Comparison of ENCODE assay signal across 2 cellular contexts in genomic region chr13:91526543-91527033, GRCh38.
TF ChIP-seq lines count a peak whose summit lies in the region.

No MANE protein-coding gene starts in this region.

TF ChIP-seq in K562, 482 proteins besides CTCF, POLR2A, EP300 and RAD21:
- TF ChIP-seq, protein P1, sequence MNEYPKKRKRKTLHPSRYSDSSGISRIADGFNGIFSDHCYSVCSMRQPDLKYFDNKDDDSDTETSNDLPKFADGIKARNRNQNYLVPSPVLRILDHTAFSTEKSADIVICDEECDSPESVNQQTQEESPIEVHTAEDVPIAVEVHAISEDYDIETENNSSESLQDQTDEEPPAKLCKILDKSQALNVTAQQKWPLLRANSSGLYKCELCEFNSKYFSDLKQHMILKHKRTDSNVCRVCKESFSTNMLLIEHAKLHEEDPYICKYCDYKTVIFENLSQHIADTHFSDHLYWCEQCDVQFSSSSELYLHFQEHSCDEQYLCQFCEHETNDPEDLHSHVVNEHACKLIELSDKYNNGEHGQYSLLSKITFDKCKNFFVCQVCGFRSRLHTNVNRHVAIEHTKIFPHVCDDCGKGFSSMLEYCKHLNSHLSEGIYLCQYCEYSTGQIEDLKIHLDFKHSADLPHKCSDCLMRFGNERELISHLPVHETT (CRISPR knock-in tag; conservative IDR thresholded peaks at IDR 0.05 in 1 of 2, IDR thresholded peaks at IDR 0.05 in 1 of 2): 0 out of 4 replicates have a peak, but pooled peaks of 1 of the 2 experiments have one; percentile 56
- TF ChIP-seq ZNF445 (CRISPR knock-in tag; IDR thresholded peaks at IDR 0.05; ENCODE audit: low read depth) (no peak), IRF2 (CRISPR knock-in tag; IDR thresholded peaks at IDR 0.05) (peak; percentile 18; the same call in 1 of the 2 replicates), MCM3 (IDR thresholded peaks at IDR 0.05) (0 out of 2 replicates have a peak, but pooled peaks have one; percentile 1)

TF ChIP-seq in neural cell, 6 proteins besides CTCF, POLR2A, EP300 and RAD21 (continued from another document):
- TF ChIP-seq, protein P2, sequence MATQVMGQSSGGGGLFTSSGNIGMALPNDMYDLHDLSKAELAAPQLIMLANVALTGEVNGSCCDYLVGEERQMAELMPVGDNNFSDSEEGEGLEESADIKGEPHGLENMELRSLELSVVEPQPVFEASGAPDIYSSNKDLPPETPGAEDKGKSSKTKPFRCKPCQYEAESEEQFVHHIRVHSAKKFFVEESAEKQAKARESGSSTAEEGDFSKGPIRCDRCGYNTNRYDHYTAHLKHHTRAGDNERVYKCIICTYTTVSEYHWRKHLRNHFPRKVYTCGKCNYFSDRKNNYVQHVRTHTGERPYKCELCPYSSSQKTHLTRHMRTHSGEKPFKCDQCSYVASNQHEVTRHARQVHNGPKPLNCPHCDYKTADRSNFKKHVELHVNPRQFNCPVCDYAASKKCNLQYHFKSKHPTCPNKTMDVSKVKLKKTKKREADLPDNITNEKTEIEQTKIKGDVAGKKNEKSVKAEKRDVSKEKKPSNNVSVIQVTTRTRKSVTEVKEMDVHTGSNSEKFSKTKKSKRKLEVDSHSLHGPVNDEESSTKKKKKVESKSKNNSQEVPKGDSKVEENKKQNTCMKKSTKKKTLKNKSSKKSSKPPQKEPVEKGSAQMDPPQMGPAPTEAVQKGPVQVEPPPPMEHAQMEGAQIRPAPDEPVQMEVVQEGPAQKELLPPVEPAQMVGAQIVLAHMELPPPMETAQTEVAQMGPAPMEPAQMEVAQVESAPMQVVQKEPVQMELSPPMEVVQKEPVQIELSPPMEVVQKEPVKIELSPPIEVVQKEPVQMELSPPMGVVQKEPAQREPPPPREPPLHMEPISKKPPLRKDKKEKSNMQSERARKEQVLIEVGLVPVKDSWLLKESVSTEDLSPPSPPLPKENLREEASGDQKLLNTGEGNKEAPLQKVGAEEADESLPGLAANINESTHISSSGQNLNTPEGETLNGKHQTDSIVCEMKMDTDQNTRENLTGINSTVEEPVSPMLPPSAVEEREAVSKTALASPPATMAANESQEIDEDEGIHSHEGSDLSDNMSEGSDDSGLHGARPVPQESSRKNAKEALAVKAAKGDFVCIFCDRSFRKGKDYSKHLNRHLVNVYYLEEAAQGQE (IDR thresholded peaks at IDR 0.05; ENCODE audit: borderline replicate concordance): peak; percentile 48
- peak; percentile 84 for TF ChIP-seq POLR2AphosphoS5 (IDR thresholded peaks at IDR 0.05)
